ENCODE assay signal across 18 cellular contexts in the genomic region with DNA sequence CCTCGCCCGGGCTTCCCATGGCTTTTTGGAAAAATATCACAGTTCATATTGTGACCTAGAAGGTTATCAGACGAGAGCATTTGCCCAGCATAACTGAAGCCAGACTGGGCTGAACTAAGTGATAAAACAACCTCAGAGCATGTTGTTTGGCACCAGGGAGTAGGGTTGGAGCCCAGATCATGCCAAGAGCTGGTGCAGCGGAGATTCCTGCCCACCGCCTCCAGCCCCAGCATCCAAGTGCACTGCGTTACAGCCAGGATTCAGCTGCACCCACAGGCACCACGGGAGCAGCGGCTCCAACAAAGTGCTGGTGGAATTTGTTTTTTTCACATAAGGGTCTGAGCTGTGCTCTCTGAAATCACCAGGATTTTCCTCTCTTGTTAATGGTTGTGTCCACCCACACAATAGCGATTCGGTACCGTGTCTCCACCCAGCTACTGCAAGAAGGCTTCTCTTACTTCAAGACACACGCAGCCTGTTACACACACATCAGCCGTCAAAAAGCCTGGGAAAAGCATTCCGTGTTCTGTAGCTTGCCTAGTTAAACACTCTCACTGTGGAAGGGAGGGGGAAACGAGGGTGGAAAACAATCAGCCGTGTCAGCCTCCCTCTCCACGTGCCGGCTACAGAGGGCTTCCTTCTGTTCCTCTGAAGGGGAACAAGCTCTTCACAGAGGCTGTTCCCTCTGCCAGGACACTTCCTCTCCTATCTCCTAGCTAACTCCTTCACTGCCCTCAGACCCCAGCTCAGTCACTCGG.
DNase-seq lines count a peak whose midpoint lies in the region; ATAC-seq and TF ChIP-seq lines count a peak whose summit lies in the region.
"Had no signal": no experiment of that assay in that cellular context is flagged by ENCODE, and none has a peak within 500 bp of the region (broad histone marks: within the 10 kb centered on the region; RNA-seq: fewer than 3 reads in every experiment).

No MANE protein-coding gene starts in this region.

- H3K4me3 ChIP-seq in choroid plexus epithelial cell (ENCODE audit: low read depth, low read length): no peak overlapping the region
- peak overlapping the region; percentile 33 for H3K4me3 ChIP-seq in skeletal muscle satellite cell (ENCODE audit: low read length)
- H3K4me3 ChIP-seq: breast epithelium had no signal

- intact Hi-C loops in CD4-positive, alpha-beta T cell (cut with DNase I, micrococcal nuclease): no loop called here

- no peaks in the 10 kb centered on the region for H3K36me3 Mint-ChIP-seq in CD4-positive, alpha-beta T cell (ENCODE audit: low read depth)

- H3K4me1 Mint-ChIP-seq in CD4-positive, alpha-beta T cell (ENCODE audit: low read depth): no peaks in the 10 kb centered on the region

- no peak overlapping the region for H3K4me3 Mint-ChIP-seq in CD4-positive, alpha-beta T cell
- H3K4me3 Mint-ChIP-seq: activated T-cell treated with anti-CD3 and anti-CD28 coated beads, Interleukin-2, amount 50 U/mL, for 72 hours; stimulated activated naive CD8-positive, alpha-beta T cell treated with anti-CD3 and anti-CD28 coated beads, Interleukin-15, Interleukin-2, amounts not matched to agents 100 ng/mL and 50 ng/mL, for 24 hours had no signal

- H3K27me3 ChIP-seq in skeletal muscle satellite cell (ENCODE audit: control insufficient read depth, insufficient read depth, low read length): peaks cover 3% of the 10 kb centered on the region
- H3K27me3 ChIP-seq in CD4-positive, alpha-beta T cell (ENCODE audit: control insufficient read depth, insufficient read depth, low read length): no peaks in the 10 kb centered on the region

- no peaks in the 10 kb centered on the region for H3K9me3 ChIP-seq in skeletal muscle satellite cell (replicated peaks; ENCODE audit: low read length)
- H3K9me3 ChIP-seq in CD4-positive, alpha-beta T cell (ENCODE audit: control insufficient read depth, low read length): no peaks in the 10 kb centered on the region
- H3K9me3 ChIP-seq: breast epithelium, neutrophil had no signal

- peak overlapping the region; percentile 72 for H3K4me2 ChIP-seq in skeletal muscle satellite cell (ENCODE audit: low read length)

- H3K27ac ChIP-seq in CD4-positive, alpha-beta T cell (ENCODE audit: low read depth, low read length): no peak overlapping the region
- H3K27ac ChIP-seq: breast epithelium, neutrophil had no signal

- ATAC-seq in CD4-positive, alpha-beta T cell (ENCODE audit: poor library complexity): no peak
- ATAC-seq: activated CD4-positive, CD25-positive, alpha-beta regulatory T cell treated with anti-CD3 and anti-CD28 coated beads, Interleukin-2, amount 50 U/mL, for 24 hours; activated T-cell treated with anti-CD3 and anti-CD28 coated beads, Interleukin-2, amount 50 U/mL, for 72 hours had no signal

- no peak overlapping the region for H3K27ac Mint-ChIP-seq in CD4-positive, alpha-beta T cell
- H3K27ac Mint-ChIP-seq: activated T-cell treated with anti-CD3 and anti-CD28 coated beads, Interleukin-2, amount 50 U/mL, for 72 hours; stimulated activated naive CD8-positive, alpha-beta T cell treated with anti-CD3 and anti-CD28 coated beads, Interleukin-15, Interleukin-2, amounts not matched to agents 100 ng/mL and 50 ng/mL, for 24 hours had no signal

- peak; percentile 43 for DNase-seq in NCI-H226
- DNase-seq in choroid plexus epithelial cell (ENCODE audit: low read depth): peak; percentile 52
- peak; percentile 20 for DNase-seq in inferior parietal cortex (ENCODE audit: extremely low spot score)
- no peak for DNase-seq in NCI-H1105 (lab: John Stamatoyannopoulos, UW)
- no peak for DNase-seq in DMS79 treated with DMSO at 0.1 percent for 48 hours (lab: John Stamatoyannopoulos, UW)
- no peak for DNase-seq in CD4-positive, alpha-beta T cell
- DNase-seq in NCI-H1930 (lab: John Stamatoyannopoulos, UW): no peak
- DNase-seq: activated T-cell treated with anti-CD3 and anti-CD28 coated beads, Interleukin-2, amount 50 U/mL, for 72 hours; DMS53; HCEC 1CT; NCI-H510A; SHP77 treated with DMSO at 0.1 percent for 48 hours; stimulated activated CD4-positive, alpha-beta T cell treated with anti-CD3 and anti-CD28 coated beads, Interleukin-4, amount 100 ng/mL, for 1 hour had no signal

- no peaks in the 10 kb centered on the region for H3K9me3 Mint-ChIP-seq in CD4-positive, alpha-beta T cell
- H3K9me3 Mint-ChIP-seq: activated T-cell treated with anti-CD3 and anti-CD28 coated beads, Interleukin-2, amount 50 U/mL, for 72 hours; stimulated activated naive CD8-positive, alpha-beta T cell treated with anti-CD3 and anti-CD28 coated beads, Interleukin-15, Interleukin-2, amounts not matched to agents 100 ng/mL and 50 ng/mL, for 24 hours had no signal

- H3K36me3 ChIP-seq in skeletal muscle satellite cell (ENCODE audit: insufficient read depth, low read length): no peaks in the 10 kb centered on the region
- H3K36me3 ChIP-seq: breast epithelium, neutrophil had no signal

- POLR2A ChIA-PET in CD4-positive, alpha-beta T cell (lab: Charles Lee): no interaction called here

- H3K4me1 ChIP-seq in skeletal muscle satellite cell (ENCODE audit: control insufficient read depth, insufficient read depth, low read length): peaks cover 16% of the 10 kb centered on the region
- H3K4me1 ChIP-seq: breast epithelium had no signal

- no peak overlapping the region for H3K9ac ChIP-seq in skeletal muscle satellite cell (ENCODE audit: low read depth, low read length)

- CTCF ChIA-PET in CD4-positive, alpha-beta T cell (lab: Charles Lee): no interaction called here

- peaks cover 5% of the 10 kb centered on the region for H3K27me3 Mint-ChIP-seq in CD4-positive, alpha-beta T cell

- peak; percentile 5 for TF ChIP-seq CTCF in choroid plexus epithelial cell (conservative IDR thresholded peaks at IDR 0.05; ENCODE audit: low read depth, low read length)
- TF ChIP-seq CTCF in CD4-positive, alpha-beta T cell (IDR thresholded peaks at IDR 0.05): no peak

Comparison
In these comparisons a context has a peak if more than half of its experiments do, and no peak if none do; other contexts are left out.
1. DNase-seq: peak in NCI-H226 (single experiment), choroid plexus epithelial cell (single experiment) and inferior parietal cortex (single experiment); none in NCI-H1105 (single experiment), DMS79 treated with DMSO at 0.1 percent for 48 hours (single experiment), CD4-positive, alpha-beta T cell (0 of 10) and NCI-H1930 (0 of 2).